Comparison of ENCODE assay signal across 18 cellular contexts in the genomic region with DNA sequence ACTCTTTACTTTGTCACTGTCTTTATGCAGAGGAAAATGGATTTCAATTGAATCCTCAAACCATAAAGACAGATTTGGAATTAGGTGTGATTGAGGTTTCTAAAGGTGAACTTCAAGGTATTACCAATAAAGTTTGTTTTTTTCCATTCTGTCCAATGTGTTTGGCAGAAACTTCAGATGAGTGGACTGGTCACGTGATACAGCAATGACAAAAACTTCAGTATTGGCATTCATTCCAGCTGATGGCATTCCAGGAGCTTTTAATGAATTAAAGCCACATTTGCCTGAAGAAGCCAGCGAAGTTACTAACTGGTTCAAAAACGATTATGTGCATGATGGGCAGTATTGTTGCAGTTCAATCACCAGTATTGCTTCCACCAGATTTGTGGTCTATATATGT. TPM values are rescaled to one million over a fixed set of nuclear protein-coding genes. Genes with fewer than 3 reads are reported as not detected.
DNase-seq lines count a peak whose midpoint lies in the region; ATAC-seq and TF ChIP-seq lines count a peak whose summit lies in the region.
"Had no signal": no experiment of that assay in that cellular context is flagged by ENCODE, and none has a peak within 500 bp of the region (broad histone marks: within the 10 kb centered on the region; RNA-seq: fewer than 3 reads in every experiment).

No MANE protein-coding gene starts in this region.

- H3K4me3 Mint-ChIP-seq in neural progenitor cell: no peak overlapping the region
- H3K4me3 Mint-ChIP-seq: CD4-positive, alpha-beta T cell had no signal

- H3K4me1 Mint-ChIP-seq in neural progenitor cell: peaks cover 14% of the 10 kb centered on the region

- no peak for TF ChIP-seq CTCF in OCI-LY3 (IDR thresholded peaks at IDR 0.05; ENCODE audit: low read depth, low read length)
- no peak for TF ChIP-seq CTCF in esophagus muscularis mucosa (IDR thresholded peaks at IDR 0.05)
- no peak for TF ChIP-seq CTCF in neural progenitor cell (IDR thresholded peaks at IDR 0.05)

- H3K36me3 Mint-ChIP-seq in neural progenitor cell: no peaks in the 10 kb centered on the region

- no peak overlapping the region for H3K27ac Mint-ChIP-seq in neural progenitor cell
- H3K27ac Mint-ChIP-seq: CD4-positive, alpha-beta T cell had no signal

- H3K27me3 Mint-ChIP-seq in neural progenitor cell (ENCODE audit: insufficient read depth, low read depth): peaks cover 6% of the 10 kb centered on the region

- no peak for TF ChIP-seq EP300 in esophagus muscularis mucosa (IDR thresholded peaks at IDR 0.05)

- H3K36me3 ChIP-seq in OCI-LY3 (replicated peaks; ENCODE audit: low read depth, low read length) (no peaks in the 10 kb centered on the region), esophagus muscularis mucosa (no peaks in the 10 kb centered on the region), neural progenitor cell (no peaks in the 10 kb centered on the region)
- H3K36me3 ChIP-seq: BE2C, SJCRH30 had no signal

- ATAC-seq in GM21526 (IDR thresholded peaks at IDR 0.05; ENCODE audit: low FRiP score, unreplicated experiment) (no peak), HG03175 (IDR thresholded peaks at IDR 0.05; ENCODE audit: unreplicated experiment) (no peak)

- DNase-seq in EL (peak; percentile 14), esophagus muscularis mucosa (ENCODE audit: extremely low spot score) (peak; percentile 39), neural progenitor cell (ENCODE audit: low spot score) (no peak), MV-4-11 (lab: John Stamatoyannopoulos, UW) (no peak)
- no peak for DNase-seq in stimulated activated CD4-positive, alpha-beta T cell treated with anti-CD3 and anti-CD28 coated beads, Interleukin-2, amount 100 ng/mL, for 48 hours
- DNase-seq: ACHN; BE2C; CD4-positive, alpha-beta T cell; DND-41; NCI-H1436; NCI-H2029; NCI-H2171; NCI-H446 treated with DMSO at 0.1 percent for 48 hours; PC-9; SJCRH30 had no signal

- H3K9ac ChIP-seq in OCI-LY3 (ENCODE audit: low read length): no peak overlapping the region
- H3K9ac ChIP-seq in neural progenitor cell: no peak overlapping the region

- H3K4me3 ChIP-seq in OCI-LY3 (ENCODE audit: low read length) (peak overlapping the region; percentile 15; the same call in 1 of the 2 replicates), esophagus muscularis mucosa (no peak overlapping the region), neural progenitor cell (no peak overlapping the region)
- H3K4me3 ChIP-seq: PC-9, SJCRH30 had no signal

- WGBS in esophagus muscularis mucosa: 64% methylated on average over 3 of the region's 3 CpGs

- H2AFZ ChIP-seq in OCI-LY3 (ENCODE audit: low read depth, low read length) (peak overlapping the region; percentile 67), neural progenitor cell (replicated peaks) (peak overlapping the region; percentile 7)
- H2AFZ ChIP-seq: PC-9 had no signal

- H3K27ac ChIP-seq in OCI-LY3 (ENCODE audit: low read length) (no peak overlapping the region), esophagus muscularis mucosa (replicated peaks in 1 of 4) (no peak overlapping the region), neural progenitor cell (no peak overlapping the region)
- H3K27ac ChIP-seq: PC-9, SJCRH30 had no signal

- no peaks in the 10 kb centered on the region for H3K9me3 Mint-ChIP-seq in neural progenitor cell
- H3K9me3 Mint-ChIP-seq: CD4-positive, alpha-beta T cell had no signal

- no peak for TF ChIP-seq POLR2A in esophagus muscularis mucosa (IDR thresholded peaks at IDR 0.05; ENCODE audit: low read depth)

- no peaks in the 10 kb centered on the region for H3F3A ChIP-seq in neural progenitor cell (ENCODE audit: low read depth)

- H3K4me2 ChIP-seq in OCI-LY3 (ENCODE audit: low read length): peak overlapping the region; percentile 28
- H3K4me2 ChIP-seq in neural progenitor cell: peak overlapping the region; percentile 43
- H3K4me2 ChIP-seq: PC-9 had no signal

- H3K4me1 ChIP-seq in OCI-LY3 (ENCODE audit: low read length) (peaks cover 33% of the 10 kb centered on the region), esophagus muscularis mucosa (peaks cover 7 to 12% (median 10%) of the 10 kb centered on the region in 4 donors), neural progenitor cell (peaks cover 23% of the 10 kb centered on the region)
- H3K4me1 ChIP-seq: BE2C, SJCRH30 had no signal

- intact Hi-C loops in esophagus muscularis mucosa (cut with DNase I): no loop called here

- H4K20me1 ChIP-seq in OCI-LY3 (ENCODE audit: insufficient read depth, low read length) (no peaks in the 10 kb centered on the region), neural progenitor cell (ENCODE audit: low read depth) (no peaks in the 10 kb centered on the region)

- peaks cover 7% of the 10 kb centered on the region for H3K27me3 ChIP-seq in OCI-LY3 (ENCODE audit: low read depth, low read length)
- H3K27me3 ChIP-seq in esophagus muscularis mucosa: no peaks in the 10 kb centered on the region
- peaks cover under 1% of the 10 kb centered on the region for H3K27me3 ChIP-seq in neural progenitor cell
- H3K27me3 ChIP-seq: SJCRH30 had no signal

- no peaks in the 10 kb centered on the region for H3K9me3 ChIP-seq in OCI-LY3 (ENCODE audit: insufficient read depth, low read length)
- no peaks in the 10 kb centered on the region for H3K9me3 ChIP-seq in esophagus muscularis mucosa
- H3K9me3 ChIP-seq in neural progenitor cell (ENCODE audit: low read depth): no peaks in the 10 kb centered on the region
- H3K9me3 ChIP-seq: BE2C, SJCRH30 had no signal

- no peaks in the 10 kb centered on the region for H3K79me2 ChIP-seq in OCI-LY3 (ENCODE audit: low read length)
- H3K79me2 ChIP-seq in neural progenitor cell (ENCODE audit: low read depth): no peaks in the 10 kb centered on the region

RNA-seq across cellular contexts. Expression of gene MASP1, which starts 4.5 kb away (rescaled TPM):
- total RNA-seq in esophagus muscularis mucosa (1 to 10 TPM in 2 of 4 donors, under 1 TPM in 2; 0.66 to 3.5 (median 2.1) TPM), neural progenitor cell (ENCODE audit: low replicate concordance) (0.96 and 3.3 TPM in 2 replicates)
- total RNA-seq: CD4-positive, alpha-beta T cell; PC-9 had no signal

Comparison
In these comparisons a context has a peak if more than half of its experiments do, and no peak if none do; other contexts are left out.
1. DNase-seq: peak in EL (single experiment) and esophagus muscularis mucosa (single experiment); none in neural progenitor cell (single experiment), stimulated activated CD4-positive, alpha-beta T cell treated with anti-CD3 and anti-CD28 coated beads, Interleukin-2, amount 100 ng/mL, for 48 hours (0 of 2) and MV-4-11 (single experiment).